Comparison of ENCODE assay signal across 1 cellular context in the genomic region with DNA sequence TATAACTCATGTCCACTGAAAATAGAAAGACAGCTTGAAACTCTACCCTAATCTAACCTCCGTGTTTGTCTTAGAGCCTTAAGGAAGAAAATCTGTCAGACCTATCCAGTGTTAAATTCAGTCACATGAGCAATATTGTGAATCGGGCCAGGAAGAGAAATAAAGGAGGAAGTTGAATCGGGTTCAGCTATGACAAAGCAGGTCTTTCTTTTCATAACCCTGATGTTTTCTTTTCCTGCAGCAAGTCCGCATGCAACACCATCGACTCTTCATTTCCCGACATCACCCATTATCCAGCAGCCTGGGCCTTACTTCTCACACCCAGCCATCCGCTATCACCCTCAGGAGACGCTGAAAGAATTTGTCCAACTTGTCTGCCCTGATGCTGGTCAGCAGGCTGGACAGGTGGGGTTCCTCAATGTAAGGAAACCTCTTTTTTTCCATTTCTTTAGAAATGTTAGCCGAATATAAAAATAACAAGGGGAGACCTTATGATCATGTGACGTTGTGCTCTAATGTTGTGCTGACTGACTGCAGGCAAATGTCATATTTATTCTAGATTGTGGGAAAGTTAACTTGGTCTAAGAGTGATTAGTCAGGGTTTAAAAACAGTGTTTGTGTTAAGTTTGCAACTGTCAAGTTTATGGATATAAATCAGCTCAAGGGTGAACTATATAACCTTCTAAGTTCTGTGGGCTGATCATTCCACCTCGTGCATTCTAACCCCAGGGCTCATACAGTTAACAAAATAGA.
TF ChIP-seq lines count a peak whose summit lies in the region.

No MANE protein-coding gene starts in this region.

TF ChIP-seq in IMR-90, 13 proteins besides CTCF, POLR2A, EP300 and RAD21:
- no peak for TF ChIP-seq NFE2L2 (IDR thresholded peaks at IDR 0.05; ENCODE audit: low read depth, low read length)
- no peak for TF ChIP-seq SMC3 (IDR thresholded peaks at IDR 0.05; ENCODE audit: low read depth, low read length)
- TF ChIP-seq BHLHE40 (IDR thresholded peaks at IDR 0.05; ENCODE audit: low read depth, low read length): no peak
- TF ChIP-seq RFX5 (IDR thresholded peaks at IDR 0.05; ENCODE audit: low read depth, low read length): no peak
- no peak for TF ChIP-seq MXI1 (IDR thresholded peaks at IDR 0.05; ENCODE audit: borderline replicate concordance, low read depth, low read length)
- TF ChIP-seq MAFK (IDR thresholded peaks at IDR 0.05; ENCODE audit: low read depth, low read length): no peak
- TF ChIP-seq, protein P1, sequence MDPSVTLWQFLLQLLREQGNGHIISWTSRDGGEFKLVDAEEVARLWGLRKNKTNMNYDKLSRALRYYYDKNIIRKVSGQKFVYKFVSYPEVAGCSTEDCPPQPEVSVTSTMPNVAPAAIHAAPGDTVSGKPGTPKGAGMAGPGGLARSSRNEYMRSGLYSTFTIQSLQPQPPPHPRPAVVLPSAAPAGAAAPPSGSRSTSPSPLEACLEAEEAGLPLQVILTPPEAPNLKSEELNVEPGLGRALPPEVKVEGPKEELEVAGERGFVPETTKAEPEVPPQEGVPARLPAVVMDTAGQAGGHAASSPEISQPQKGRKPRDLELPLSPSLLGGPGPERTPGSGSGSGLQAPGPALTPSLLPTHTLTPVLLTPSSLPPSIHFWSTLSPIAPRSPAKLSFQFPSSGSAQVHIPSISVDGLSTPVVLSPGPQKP (IDR thresholded peaks at IDR 0.05; ENCODE audit: borderline replicate concordance, low read depth, low read length): no peak
- TF ChIP-seq CEBPB (IDR thresholded peaks at IDR 0.05; ENCODE audit: low read depth, low read length): no peak
- no peak for TF ChIP-seq FOS (IDR thresholded peaks at IDR 0.05; ENCODE audit: low read depth, low read length)
- TF ChIP-seq RCOR1 (IDR thresholded peaks at IDR 0.05; ENCODE audit: insufficient replicate concordance, low read length): no peak
- no peak for TF ChIP-seq MAZ (IDR thresholded peaks at IDR 0.05; ENCODE audit: borderline replicate concordance, low read depth, low read length)
